In the genomic region with DNA sequence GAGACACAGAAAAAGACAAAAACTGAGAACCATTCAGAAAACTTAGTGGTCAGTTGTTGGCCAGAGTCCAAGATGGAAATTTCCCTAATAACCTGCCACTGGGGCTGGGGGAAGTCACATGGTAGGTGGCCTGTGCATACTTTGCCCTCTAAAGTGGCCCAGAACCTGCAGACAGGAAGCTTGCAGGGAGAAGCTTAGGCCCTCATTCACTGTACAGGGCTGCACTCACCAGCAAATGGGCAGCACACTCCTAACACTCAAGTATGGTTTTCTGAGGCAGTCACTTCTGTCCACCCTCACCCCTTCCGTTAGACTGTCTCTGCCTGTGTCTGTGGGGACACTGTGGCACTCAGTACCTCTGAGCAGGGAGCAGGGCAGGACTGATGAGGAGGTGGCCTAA, we compare ENCODE assay signal across 18 cellular contexts. TPM values are rescaled to one million over a fixed set of nuclear protein-coding genes. Genes with fewer than 3 reads are reported as not detected.
"Had no signal": no experiment of that assay in that cellular context is flagged by ENCODE, and none has a peak within 500 bp of the region (broad histone marks: within the 10 kb centered on the region; RNA-seq: fewer than 3 reads in every experiment).

No MANE protein-coding gene starts in this region.

- H3K27ac ChIP-seq: ascending aorta had no signal

- H3K4me3 ChIP-seq: ascending aorta, mucosa of descending colon had no signal

- H3K36me3 ChIP-seq: ascending aorta had no signal

- H3K4me1 ChIP-seq: ascending aorta had no signal

- ATAC-seq: activated T-cell treated with anti-CD3 and anti-CD28 coated beads, Interleukin-2, amount 50 U/mL, for 72 hours; esophagus mucosa; mucosa of descending colon; natural killer cell; T-helper 17 cell had no signal

- H3K27me3 ChIP-seq: ascending aorta had no signal

- FAIRE-seq: endometrium had no signal

- H3K9me3 ChIP-seq: ascending aorta, mucosa of descending colon had no signal

- DNase-seq: activated CD4-positive, alpha-beta memory T cell treated with anti-CD3 and anti-CD28 coated beads for 36 hours; activated gamma-delta T cell treated with Interleukin-2 at 50 U/mL for 16 hours; activated naive CD8-positive, alpha-beta T cell treated with anti-CD3 and anti-CD28 coated beads, Interleukin-2, amount 10 ng/mL, durations not matched to agents 7 days and 5 days; activated T-cell treated with anti-CD3 and anti-CD28 coated beads, Interleukin-2, amount 50 U/mL, for 72 hours; foreskin fibroblast; glutamatergic neuron; mucosa of descending colon; natural killer cell; stimulated activated CD4-positive, alpha-beta T cell treated with anti-CD3 and anti-CD28 coated beads, Interleukin-12 subunit alpha, Interleukin-12 subunit beta, amount 100 ng/mL, for 4 hours; stimulated activated naive CD4-positive, alpha-beta T cell; substantia nigra; T-helper 17 cell; trophoblast cell had no signal

RNA-seq across cellular contexts. Expression of a gene that starts 14.5 kb away (rescaled TPM):
- total RNA-seq: activated CD4-positive, alpha-beta memory T cell treated with anti-CD3 and anti-CD28 coated beads for 36 hours; activated naive CD8-positive, alpha-beta T cell treated with anti-CD3 and anti-CD28 coated beads, Interleukin-2, amount 10 ng/mL, durations not matched to agents 7 days and 5 days; activated T-cell treated with anti-CD3 and anti-CD28 coated beads, Interleukin-2, amount 50 U/mL, for 72 hours; ascending aorta; esophagus mucosa; lung microvascular endothelial cell; mucosa of descending colon; natural killer cell; osteocyte; T-helper 17 cell had no signal

RNA-seq across cellular contexts. Expression of a gene that starts 29.0 kb away (rescaled TPM):
- total RNA-seq: ascending aorta had no signal
